In genomic region chr9:14428781-14429230, GRCh38 we compare ENCODE assay signal across 8 cellular contexts.
DNase-seq lines count a peak whose midpoint lies in the region; ATAC-seq and TF ChIP-seq lines count a peak whose summit lies in the region.

No MANE protein-coding gene starts in this region.

- WGBS in ovary, 3 donors = 9 to 11% (median 9%) methylated on average over 11 of the region's 11 CpGs

- H3K27me3 ChIP-seq in ovary = no peaks in the 10 kb centered on the region

- no peaks in the 10 kb centered on the region for H3K36me3 ChIP-seq in ovary

- no peak for ATAC-seq in activated CD4-positive, alpha-beta T cell treated with anti-CD3 and anti-CD28 coated beads for 36 hours
- ATAC-seq in HG02943 (IDR thresholded peaks at IDR 0.05; ENCODE audit: low read depth, unreplicated experiment) = peak; percentile 63
- no peak for ATAC-seq in stimulated activated memory B cell treated with anti-CD40 and anti-IgM and Interleukin-4, amounts not matched to agents 10 μg/mL and 1 μg/mL and 100 μg/mL, for 72 hours

- peaks cover 11% of the 10 kb centered on the region for H3K27me3 Mint-ChIP-seq in activated CD4-positive, alpha-beta T cell treated with anti-CD3 and anti-CD28 coated beads for 36 hours
- H3K27me3 Mint-ChIP-seq in activated CD4-positive, alpha-beta memory T cell treated with anti-CD3 and anti-CD28 coated beads for 36 hours = peaks cover 5% of the 10 kb centered on the region
- H3K27me3 Mint-ChIP-seq in stimulated activated memory B cell treated with anti-CD40 and anti-IgM and Interleukin-4, amounts not matched to agents 10 μg/mL and 1 μg/mL and 100 μg/mL, for 72 hours = peaks cover 34% of the 10 kb centered on the region

- H3K4me3 Mint-ChIP-seq in activated CD4-positive, alpha-beta T cell treated with anti-CD3 and anti-CD28 coated beads for 36 hours = no peak overlapping the region
- no peak overlapping the region for H3K4me3 Mint-ChIP-seq in activated CD4-positive, alpha-beta memory T cell treated with anti-CD3 and anti-CD28 coated beads for 36 hours
- no peak overlapping the region for H3K4me3 Mint-ChIP-seq in stimulated activated memory B cell treated with anti-CD40 and anti-IgM and Interleukin-4, amounts not matched to agents 10 μg/mL and 1 μg/mL and 100 μg/mL, for 72 hours

- no peak for TF ChIP-seq POLR2A in ovary (IDR thresholded peaks at IDR 0.05)

- DNase-seq in activated CD4-positive, alpha-beta T cell treated with anti-CD3 and anti-CD28 coated beads for 36 hours = peak; percentile 68
- no peak for DNase-seq in activated CD4-positive, alpha-beta T cell treated with anti-CD3 and anti-CD28 coated beads for 1 hour
- DNase-seq in NCI-H345 treated with DMSO at 0.1 percent for 48 hours (lab: John Stamatoyannopoulos, UW; ENCODE audit: unreplicated experiment) (peak; percentile 49), fibroblast of villous mesenchyme (ENCODE audit: low read depth) (peak; percentile 77), ovary (peak; percentile 65 to 81 (median 73))
- DNase-seq in activated CD4-positive, alpha-beta memory T cell treated with anti-CD3 and anti-CD28 coated beads for 36 hours = peak; percentile 41

- no peaks in the 10 kb centered on the region for H3K9me3 Mint-ChIP-seq in activated CD4-positive, alpha-beta T cell treated with anti-CD3 and anti-CD28 coated beads for 36 hours (ENCODE audit: low read depth)
- H3K9me3 Mint-ChIP-seq in activated CD4-positive, alpha-beta memory T cell treated with anti-CD3 and anti-CD28 coated beads for 36 hours = no peaks in the 10 kb centered on the region
- H3K9me3 Mint-ChIP-seq in stimulated activated memory B cell treated with anti-CD40 and anti-IgM and Interleukin-4, amounts not matched to agents 10 μg/mL and 1 μg/mL and 100 μg/mL, for 72 hours = no peaks in the 10 kb centered on the region

- H3K9me3 ChIP-seq in ovary = no peaks in the 10 kb centered on the region

- no peaks in the 10 kb centered on the region for H3K4me1 Mint-ChIP-seq in activated CD4-positive, alpha-beta T cell treated with anti-CD3 and anti-CD28 coated beads for 36 hours
- no peaks in the 10 kb centered on the region for H3K4me1 Mint-ChIP-seq in activated CD4-positive, alpha-beta memory T cell treated with anti-CD3 and anti-CD28 coated beads for 36 hours (ENCODE audit: low read depth)
- H3K4me1 Mint-ChIP-seq in stimulated activated memory B cell treated with anti-CD40 and anti-IgM and Interleukin-4, amounts not matched to agents 10 μg/mL and 1 μg/mL and 100 μg/mL, for 72 hours = peaks cover 9% of the 10 kb centered on the region

- CTCF ChIA-PET in activated CD4-positive, alpha-beta T cell treated with anti-CD3 and anti-CD28 coated beads for 36 hours (lab: Charles Lee) = interaction anchor here (0.6 to 1.7 kb wide), 7 partner anchors 10 to 1000 kb away, joined by 3 to 5 read pairs (median 3); no protein-coding TSS in a partner anchor
- CTCF ChIA-PET in activated CD4-positive, alpha-beta memory T cell treated with anti-CD3 and anti-CD28 coated beads for 36 hours (lab: Charles Lee) = interaction anchor here (0.6 to 1.3 kb wide), 6 partner anchors 13 to 1000 kb away, joined by 3 to 5 read pairs (median 3); no protein-coding TSS in a partner anchor

- no peaks in the 10 kb centered on the region for H3K36me3 Mint-ChIP-seq in activated CD4-positive, alpha-beta T cell treated with anti-CD3 and anti-CD28 coated beads for 36 hours (ENCODE audit: low read depth)
- H3K36me3 Mint-ChIP-seq in activated CD4-positive, alpha-beta memory T cell treated with anti-CD3 and anti-CD28 coated beads for 36 hours = no peaks in the 10 kb centered on the region
- H3K36me3 Mint-ChIP-seq in stimulated activated memory B cell treated with anti-CD40 and anti-IgM and Interleukin-4, amounts not matched to agents 10 μg/mL and 1 μg/mL and 100 μg/mL, for 72 hours = no peaks in the 10 kb centered on the region

- H3K27ac Mint-ChIP-seq in activated CD4-positive, alpha-beta T cell treated with anti-CD3 and anti-CD28 coated beads for 36 hours = no peak overlapping the region
- no peak overlapping the region for H3K27ac Mint-ChIP-seq in activated CD4-positive, alpha-beta memory T cell treated with anti-CD3 and anti-CD28 coated beads for 36 hours
- H3K27ac Mint-ChIP-seq in stimulated activated memory B cell treated with anti-CD40 and anti-IgM and Interleukin-4, amounts not matched to agents 10 μg/mL and 1 μg/mL and 100 μg/mL, for 72 hours = no peak overlapping the region

- TF ChIP-seq CTCF in fibroblast of villous mesenchyme (IDR thresholded peaks at IDR 0.05; ENCODE audit: insufficient read depth, low read depth, low read length) = peak; percentile 77
- peak; percentile 30 to 56 (median 44) for TF ChIP-seq CTCF in ovary (IDR thresholded peaks at IDR 0.05)

- H3K4me3 ChIP-seq in fibroblast of villous mesenchyme (ENCODE audit: low read depth, low read length) (no peak overlapping the region), ovary (no peak overlapping the region)

- intact Hi-C loops in activated CD4-positive, alpha-beta T cell treated with anti-CD3 and anti-CD28 coated beads for 36 hours (cut with DNase I, micrococcal nuclease) = loop anchor here (1.0 to 10.0 kb wide), 3 partner anchors 1002 to 1394 kb away; no protein-coding TSS in a partner anchor
- intact Hi-C loops in activated CD4-positive, alpha-beta memory T cell treated with anti-CD3 and anti-CD28 coated beads for 36 hours (cut with micrococcal nuclease) = loop anchor here (10.0 kb wide), 1 partner anchor 1004 kb away; no protein-coding TSS in a partner anchor
- intact Hi-C loops in ovary (cut with DNase I) = loop anchor here in 1 of 4 donors (5.0 kb wide), 1 partner anchor 1007 kb away; no protein-coding TSS in a partner anchor

- POLR2A ChIA-PET in activated CD4-positive, alpha-beta T cell treated with anti-CD3 and anti-CD28 coated beads for 36 hours (lab: Charles Lee) = no interaction called here
- POLR2A ChIA-PET in activated CD4-positive, alpha-beta memory T cell treated with anti-CD3 and anti-CD28 coated beads for 36 hours (lab: Charles Lee) = no interaction called here

- no peak overlapping the region for H3K27ac ChIP-seq in ovary

- no peak for TF ChIP-seq EP300 in ovary (IDR thresholded peaks at IDR 0.05)

- H3K4me1 ChIP-seq in ovary (ENCODE audit: insufficient read depth) = peaks cover 2% of the 10 kb centered on the region
